ENCODE assay signal across 8 cellular contexts in genomic region chr9:136345281-136346156, GRCh38. TPM values are rescaled to one million over a fixed set of nuclear protein-coding genes. Genes with fewer than 3 reads are reported as not detected.
DNase-seq lines count a peak whose midpoint lies in the region; ATAC-seq and TF ChIP-seq lines count a peak whose summit lies in the region.
"Had no signal": no experiment of that assay in that cellular context is flagged by ENCODE, and none has a peak within 500 bp of the region (broad histone marks: within the 10 kb centered on the region; RNA-seq: fewer than 3 reads in every experiment).

No MANE protein-coding gene starts in this region.

- H3K36me3 ChIP-seq in right lobe of liver, result no peaks in the 10 kb centered on the region
- H3K36me3 ChIP-seq: HAP-1 had no signal

- POLR2A ChIA-PET in naive thymus-derived CD8-positive, alpha-beta T cell (lab: Charles Lee), result interaction anchor here (0.5 to 0.9 kb wide), 2 partner anchors 15 to 17 kb away, joined by 3 read pairs; no protein-coding TSS in a partner anchor

- ATAC-seq in right lobe of liver (peak; percentile 69 to 81 (median 74)), HG03039 (IDR thresholded peaks at IDR 0.05; ENCODE audit: unreplicated experiment) (no peak), GM21825 (IDR thresholded peaks at IDR 0.05; ENCODE audit: unreplicated experiment) (no peak)
- no peak for ATAC-seq in naive thymus-derived CD8-positive, alpha-beta T cell

- TF ChIP-seq CTCF in right lobe of liver (IDR thresholded peaks at IDR 0.05), result peak; percentile 51 to 64 (median 56)

- no peaks in the 10 kb centered on the region for H3K36me3 Mint-ChIP-seq in naive thymus-derived CD8-positive, alpha-beta T cell

- H3K27ac ChIP-seq in right lobe of liver, result no peak overlapping the region

- intact Hi-C loops in right lobe of liver (cut with DNase I), result loop anchor here in 1 of 2 donors (10.0 kb wide), 1 partner anchor 299 kb away; no protein-coding TSS in a partner anchor

- H3K9me3 Mint-ChIP-seq in naive thymus-derived CD8-positive, alpha-beta T cell, result no peaks in the 10 kb centered on the region

- 40% methylated on average over 2 of the region's 43 CpGs for WGBS in right lobe of liver (ENCODE audit: insufficient coverage, low coverage, low lambda C conversion rate, missing lambda C conversion rate)

- peaks cover 0 to 3% (median 0%) of the 10 kb centered on the region in 4 donors for H3K4me1 Mint-ChIP-seq in naive thymus-derived CD8-positive, alpha-beta T cell

- H3K4me3 Mint-ChIP-seq in naive thymus-derived CD8-positive, alpha-beta T cell, result no peak overlapping the region

- no peaks in the 10 kb centered on the region for H3K27me3 ChIP-seq in right lobe of liver

- no peaks in the 10 kb centered on the region for H3K9me3 ChIP-seq in right lobe of liver
- H3K9me3 ChIP-seq: HAP-1 had no signal

- H3K4me1 ChIP-seq in right lobe of liver, result no peaks in the 10 kb centered on the region

- H3K4me3 ChIP-seq in right lobe of liver, result no peak overlapping the region
- H3K4me3 ChIP-seq: HAP-1 had no signal

- no peak overlapping the region for H3K27ac Mint-ChIP-seq in naive thymus-derived CD8-positive, alpha-beta T cell

- TF ChIP-seq POLR2A in right lobe of liver (IDR thresholded peaks at IDR 0.05), result no peak

- DNase-seq in NCI-H1930 (lab: John Stamatoyannopoulos, UW) (peak; percentile 13 to 34), ecto neural progenitor cell (ENCODE audit: low spot score) (peak; percentile 86), right lobe of liver (peak; percentile 72 to 83 (median 76)), ureter (ENCODE audit: low spot score) (peak; percentile 75)
- no peak for DNase-seq in naive thymus-derived CD8-positive, alpha-beta T cell

- no peaks in the 10 kb centered on the region for H3K27me3 Mint-ChIP-seq in naive thymus-derived CD8-positive, alpha-beta T cell

RNA-seq across cellular contexts. Expression of gene DNLZ, which starts 18.0 kb away (rescaled TPM):
- total RNA-seq in right lobe of liver (10 to 100 TPM in 3 of 6 experiments, 1 to 10 TPM in 3; 5.0 to 26.0 (median 10.4) TPM), ureter (24.9 TPM)
- 10 to 100 TPM; 32.8 to 33.3 TPM for total RNA-seq in naive thymus-derived CD8-positive, alpha-beta T cell
- 10 to 100 TPM; 51.6 to 58.1 (median 52.9) TPM for polyA plus RNA-seq in naive thymus-derived CD8-positive, alpha-beta T cell

RNA-seq across cellular contexts. Expression of gene GPSM1, which starts 18.2 kb away (rescaled TPM):
- 1 to 10 TPM; 1.3 to 4.8 (median 4.1) TPM for total RNA-seq in right lobe of liver
- 16.6 TPM for total RNA-seq in ureter
- total RNA-seq in naive thymus-derived CD8-positive, alpha-beta T cell, result 10 to 100 TPM; 10.0 to 11.6 TPM
- polyA plus RNA-seq in naive thymus-derived CD8-positive, alpha-beta T cell, result under 1 TPM; 0.50 to 0.98 (median 0.82) TPM

RNA-seq across cellular contexts. Expression of gene CARD9, which starts 27.9 kb away (rescaled TPM):
- total RNA-seq in right lobe of liver (1 to 10 TPM in 3 of 6 experiments, under 1 TPM in 3; 0.48 to 1.6 (median 1.1) TPM), ureter (11.5 TPM)
- under 1 TPM; 0.70 to 0.85 TPM for total RNA-seq in naive thymus-derived CD8-positive, alpha-beta T cell
- under 1 TPM; 0.08 to 0.21 (median 0.12) TPM for polyA plus RNA-seq in naive thymus-derived CD8-positive, alpha-beta T cell

RNA-seq across cellular contexts. Expression of gene CCDC187, which starts 41.6 kb away (rescaled TPM):
- total RNA-seq in right lobe of liver (under 1 TPM in 3 of 6 experiments, not detected in 3; 0.09 to 0.80 (median 0.62) TPM), ureter (9.0 TPM)
- not detected for total RNA-seq in naive thymus-derived CD8-positive, alpha-beta T cell
- not detected for polyA plus RNA-seq in naive thymus-derived CD8-positive, alpha-beta T cell

RNA-seq across cellular contexts. Expression of gene SNAPC4, which starts 54.5 kb away (rescaled TPM):
- total RNA-seq in right lobe of liver, result 1 to 10 TPM; 3.8 to 6.5 (median 5.4) TPM
- total RNA-seq in ureter, result 14.0 TPM
- total RNA-seq in naive thymus-derived CD8-positive, alpha-beta T cell, result 10 to 100 TPM; 13.7 to 15.6 TPM
- 1 to 10 TPM in 2 of 3 donors, under 1 TPM in 1; 0.90 to 2.0 (median 1.3) TPM for polyA plus RNA-seq in naive thymus-derived CD8-positive, alpha-beta T cell

Comparison
In these comparisons a context has a peak if more than half of its experiments do, and no peak if none do; other contexts are left out.
1. DNase-seq: peak in NCI-H1930 (2 of 2), ecto neural progenitor cell (single experiment), right lobe of liver (3 of 3) and ureter (single experiment); none in naive thymus-derived CD8-positive, alpha-beta T cell (0 of 10).
2. ATAC-seq: peak in right lobe of liver (4 of 4); none in naive thymus-derived CD8-positive, alpha-beta T cell (0 of 2), HG03039 (single experiment) and GM21825 (single experiment).